2 cellular contexts compared by ENCODE assay signal in genomic region chr12:106980944-106981343, GRCh38.
TF ChIP-seq lines count a peak whose summit lies in the region.

No MANE protein-coding gene starts in this region.

TF ChIP-seq in SK-N-SH treated with all-trans-retinoic acid at 6 μM for 48 hours, 23 proteins besides CTCF, POLR2A, EP300 and RAD21 (continued from another document):
- TF ChIP-seq ISL1 (CRISPR knock-in tag; IDR thresholded peaks at IDR 0.05) (no peak), TSHZ2 (CRISPR knock-in tag; IDR thresholded peaks at IDR 0.05) (no peak), TCF4 (CRISPR knock-in tag; IDR thresholded peaks at IDR 0.05; ENCODE audit: borderline replicate concordance) (no peak)

TF ChIP-seq in SK-N-SH, 30 proteins besides CTCF, POLR2A, EP300 and RAD21 (continued from another document):
- TF ChIP-seq IRF3 (IDR thresholded peaks at IDR 0.05; ENCODE audit: low read depth, low read length): no peak
- TF ChIP-seq NFIC (IDR thresholded peaks at IDR 0.05; ENCODE audit: borderline replicate concordance): no peak
- TF ChIP-seq YY1 (IDR thresholded peaks at IDR 0.05; ENCODE audit: low read depth): no peak
- TF ChIP-seq TCF12 (IDR thresholded peaks at IDR 0.05): no peak
